Comparison of ENCODE assay signal across 1 cellular context in the genomic region with DNA sequence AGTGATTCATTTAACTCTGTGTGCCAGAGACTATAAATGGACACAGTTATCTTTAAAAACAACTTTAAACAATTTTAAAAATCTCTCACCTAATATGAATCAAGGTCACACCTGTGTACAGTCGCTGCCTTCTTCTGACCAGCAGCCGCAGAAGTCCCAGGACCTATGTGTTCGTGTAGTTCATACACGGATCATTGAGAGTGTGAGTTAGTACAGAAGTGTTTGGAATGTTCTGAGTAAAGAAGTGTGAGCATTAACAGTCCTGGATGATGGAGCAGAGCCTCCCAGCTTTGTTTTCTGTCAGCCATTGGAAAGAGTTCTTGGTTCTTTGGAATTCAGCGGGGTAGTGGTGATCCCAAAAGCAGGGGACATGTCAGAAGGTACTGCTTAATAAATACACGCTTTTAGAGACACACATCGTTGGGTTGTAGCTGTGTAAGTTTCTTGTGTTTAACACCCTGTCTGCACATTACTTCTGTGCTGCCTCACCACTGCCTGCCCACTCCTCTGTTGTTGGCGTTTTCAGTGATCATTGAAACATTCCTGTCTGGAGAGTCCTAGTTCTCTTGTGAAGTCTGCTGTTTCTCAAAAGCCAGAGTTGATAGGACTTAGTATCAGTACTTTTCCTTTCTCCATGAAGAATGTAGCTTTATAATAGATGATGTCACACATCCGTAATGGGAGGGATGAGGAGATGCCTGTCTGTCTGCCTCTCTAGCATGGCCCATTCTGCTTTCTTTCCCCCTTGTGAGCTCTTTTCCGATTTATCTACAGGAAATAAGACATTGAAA.
A peak's percentile ranks its signal among the peaks of the same experiment; 100 is the strongest.
TF ChIP-seq lines count a peak whose summit lies in the region.

No MANE protein-coding gene starts in this region.

TF ChIP-seq in K562, 482 proteins besides CTCF, POLR2A, EP300 and RAD21:
- TF ChIP-seq TBL1XR1 (IDR thresholded peaks at IDR 0.05; ENCODE audit: low read length in 2 of 2): no peak
- TF ChIP-seq ATF3 (IDR thresholded peaks at IDR 0.05): peak; percentile 28
- no peak for TF ChIP-seq ATF3 (CRISPR knock-in tag; conservative IDR thresholded peaks at IDR 0.05)
- no peak for TF ChIP-seq ZNF695 (CRISPR knock-in tag; IDR thresholded peaks at IDR 0.05)
- no peak for TF ChIP-seq CAMTA2 (CRISPR knock-in tag; conservative IDR thresholded peaks at IDR 0.05)
- TF ChIP-seq CBX1 (IDR thresholded peaks at IDR 0.05; ENCODE audit: low read depth): no peak
- TF ChIP-seq ZNF717 (CRISPR knock-in tag; IDR thresholded peaks at IDR 0.05): no peak
- TF ChIP-seq NUFIP1 (IDR thresholded peaks at IDR 0.05; ENCODE audit: partially characterized antibody): no peak
- no peak for TF ChIP-seq ELK3 (CRISPR knock-in tag; IDR thresholded peaks at IDR 0.05)
TF ChIP-seq in K562: peak in this region for 1.
